Comparison of ENCODE assay signal across 6 cellular contexts in genomic region chr19:4527377-4527776, GRCh38. TPM values are rescaled to one million over a fixed set of nuclear protein-coding genes. Genes with fewer than 3 reads are reported as not detected.
"Had no signal": no experiment of that assay in that cellular context is flagged by ENCODE, and none has a peak within 500 bp of the region (broad histone marks: within the 10 kb centered on the region; RNA-seq: fewer than 3 reads in every experiment).

No MANE protein-coding gene starts in this region.

RNA-seq across cellular contexts. Expression of gene PLIN5, which starts 7.6 kb away (rescaled TPM):
- total RNA-seq: kidney epithelial cell, myocyte had no signal
- polyA plus RNA-seq: immature natural killer cell, keratinocyte, mammary epithelial cell had no signal

RNA-seq across cellular contexts. Expression of gene PLIN4, which starts 9.1 kb away (rescaled TPM):
- polyA plus RNA-seq: keratinocyte had no signal

RNA-seq across cellular contexts. Expression of gene LRG1, which starts 12.5 kb away (rescaled TPM):
- total RNA-seq: mammary epithelial cell had no signal
- polyA plus RNA-seq: immature natural killer cell, mammary epithelial cell had no signal

RNA-seq across cellular contexts. Expression of gene SEMA6B, which starts 32.1 kb away (rescaled TPM):
- polyA plus RNA-seq: immature natural killer cell; naive thymus-derived CD4-positive, alpha-beta T cell had no signal
